Comparison of ENCODE assay signal across 29 cellular contexts in the genomic region with DNA sequence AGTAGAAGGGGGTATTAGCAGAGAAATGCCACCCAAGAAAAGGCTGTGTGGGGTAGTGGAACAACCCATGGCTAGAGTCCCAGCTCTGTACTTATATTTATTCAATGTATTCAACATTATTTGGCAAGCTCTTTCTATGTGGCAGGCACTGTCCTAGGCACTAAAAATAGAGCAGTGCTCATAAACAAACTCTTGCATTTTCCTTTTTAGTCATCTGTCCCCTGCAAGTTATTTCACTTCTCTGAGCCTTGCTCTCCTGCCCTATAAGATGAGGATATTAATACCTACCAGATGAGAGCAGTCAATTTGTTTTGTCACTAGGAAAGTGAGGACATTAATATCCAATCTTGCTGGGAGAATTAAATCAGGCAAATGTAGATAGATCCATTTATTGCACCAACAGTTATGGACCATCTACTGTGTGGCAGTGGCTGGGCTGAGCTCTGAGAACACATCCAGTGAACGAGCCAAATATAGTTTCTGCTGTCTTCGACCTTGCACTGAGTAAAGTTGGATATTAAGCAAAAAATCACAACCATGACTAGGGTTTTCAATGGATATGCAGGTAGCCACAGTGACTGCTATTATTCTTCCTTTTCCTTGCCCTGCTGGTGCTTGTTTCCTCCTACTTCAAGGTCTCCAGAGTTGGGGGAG.
"Had no signal": no experiment of that assay in that cellular context is flagged by ENCODE, and none has a peak within 500 bp of the region (broad histone marks: within the 10 kb centered on the region; RNA-seq: fewer than 3 reads in every experiment).

No MANE protein-coding gene starts in this region.

- H3K4me1 ChIP-seq: body of pancreas, foreskin keratinocyte, left lung had no signal

- H3K4me1 Mint-ChIP-seq: activated CD8-positive, alpha-beta memory T cell treated with anti-CD3 and anti-CD28 coated beads, Interleukin-2, amount 10 ng/mL, durations not matched to agents 7 days and 5 days; stimulated activated effector memory CD8-positive, alpha-beta T cell treated with anti-CD3 and anti-CD28 coated beads, Interleukin-12 subunit alpha, Interleukin-12 subunit beta, amount 100 ng/mL, for 72 hours had no signal

- H3K4me3 Mint-ChIP-seq: activated B cell treated with CpG ODN at 0.5 μM for 24 hours; activated CD8-positive, alpha-beta memory T cell treated with anti-CD3 and anti-CD28 coated beads, Interleukin-2, amount 10 ng/mL, durations not matched to agents 7 days and 5 days; activated CD8-positive, alpha-beta T cell treated with anti-CD3 and anti-CD28 coated beads, Interleukin-2, amount 10 ng/mL, durations not matched to agents 7 days and 5 days; nephron progenitor cell; stimulated activated effector memory CD8-positive, alpha-beta T cell treated with anti-CD3 and anti-CD28 coated beads, Interleukin-12 subunit alpha, Interleukin-12 subunit beta, amount 100 ng/mL, for 72 hours; stimulated activated naive CD8-positive, alpha-beta T cell treated with anti-CD3 and anti-CD28 coated beads, Interleukin-15, Interleukin-2, amounts not matched to agents 100 ng/mL and 50 ng/mL, for 24 hours had no signal

- H3K9me3 ChIP-seq: body of pancreas, esophagus muscularis mucosa, ovary, thoracic aorta, upper lobe of right lung had no signal

- H3K36me3 Mint-ChIP-seq: activated CD8-positive, alpha-beta memory T cell treated with anti-CD3 and anti-CD28 coated beads, Interleukin-2, amount 10 ng/mL, durations not matched to agents 7 days and 5 days; activated naive CD4-positive, alpha-beta T cell treated with anti-CD3 and anti-CD28 coated beads, Interleukin-2, amount 50 U/mL, for 72 hours; stimulated activated effector memory CD8-positive, alpha-beta T cell treated with anti-CD3 and anti-CD28 coated beads, Interleukin-12 subunit alpha, Interleukin-12 subunit beta, amount 100 ng/mL, for 72 hours had no signal

- H3K27ac ChIP-seq: body of pancreas, esophagus muscularis mucosa, foreskin keratinocyte, heart right ventricle, left lung, ovary, skin epidermis, thoracic aorta, upper lobe of right lung had no signal

- DNase-seq: activated B cell treated with CpG ODN at 0.5 μM for 24 hours; activated CD4-positive, alpha-beta T cell treated with anti-CD3 and anti-CD28 coated beads, Interleukin-2, amount 50 U/mL, for 1 hour; activated CD8-positive, alpha-beta memory T cell treated with anti-CD3 and anti-CD28 coated beads, Interleukin-2, amount 10 ng/mL, durations not matched to agents 7 days and 5 days; activated CD8-positive, alpha-beta T cell treated with anti-CD3 and anti-CD28 coated beads, Interleukin-2, amount 10 ng/mL, durations not matched to agents 7 days and 5 days; activated naive CD4-positive, alpha-beta T cell; activated T-cell treated with anti-CD3 and anti-CD28 coated beads, Interleukin-2, amount 50 U/mL, for 48 hours; anterior cingulate cortex; body of pancreas; dermis blood vessel endothelial cell; effector CD4-positive, alpha-beta T cell; foreskin keratinocyte; heart right ventricle; kidney glomerular epithelial cell; left lung; nephron progenitor cell; ovary; retina; stimulated activated CD4-positive, alpha-beta T cell treated with anti-CD3 and anti-CD28 coated beads, Interleukin-4, amount 100 ng/mL, for 24 hours; T-helper 2 cell; upper lobe of right lung had no signal

- H3K27ac Mint-ChIP-seq: activated B cell treated with CpG ODN at 0.5 μM for 24 hours; activated CD8-positive, alpha-beta memory T cell treated with anti-CD3 and anti-CD28 coated beads, Interleukin-2, amount 10 ng/mL, durations not matched to agents 7 days and 5 days; activated CD8-positive, alpha-beta T cell treated with anti-CD3 and anti-CD28 coated beads, Interleukin-2, amount 10 ng/mL, durations not matched to agents 7 days and 5 days; activated naive CD4-positive, alpha-beta T cell treated with anti-CD3 and anti-CD28 coated beads, Interleukin-2, amount 50 U/mL, for 72 hours; nephron progenitor cell; progenitor cell of endocrine pancreas; stimulated activated effector memory CD8-positive, alpha-beta T cell treated with anti-CD3 and anti-CD28 coated beads, Interleukin-12 subunit alpha, Interleukin-12 subunit beta, amount 100 ng/mL, for 72 hours; stimulated activated naive CD8-positive, alpha-beta T cell treated with anti-CD3 and anti-CD28 coated beads, Interleukin-15, Interleukin-2, amounts not matched to agents 100 ng/mL and 50 ng/mL, for 24 hours had no signal

- H3K4me3 ChIP-seq: body of pancreas, esophagus muscularis mucosa, heart right ventricle, left lung, lung, ovary, skin epidermis, thoracic aorta, upper lobe of right lung had no signal

- H3K27me3 ChIP-seq: body of pancreas, esophagus muscularis mucosa, foreskin keratinocyte, left lung, ovary, upper lobe of right lung had no signal

- ATAC-seq: activated CD8-positive, alpha-beta memory T cell treated with anti-CD3 and anti-CD28 coated beads, Interleukin-2, amount 10 ng/mL, durations not matched to agents 7 days and 5 days; activated CD8-positive, alpha-beta T cell treated with anti-CD3 and anti-CD28 coated beads, Interleukin-2, amount 10 ng/mL, durations not matched to agents 7 days and 5 days; activated naive CD4-positive, alpha-beta T cell treated with anti-CD3 and anti-CD28 coated beads, Interleukin-2, amount 50 U/mL, for 72 hours; body of pancreas; foreskin keratinocyte; heart right ventricle; left lung; sciatic nerve; stimulated activated effector memory CD8-positive, alpha-beta T cell treated with anti-CD3 and anti-CD28 coated beads, Interleukin-12 subunit alpha, Interleukin-12 subunit beta, amount 100 ng/mL, for 72 hours; upper lobe of right lung had no signal

- H3K27me3 Mint-ChIP-seq: activated B cell treated with CpG ODN at 0.5 μM for 24 hours; activated CD8-positive, alpha-beta memory T cell treated with anti-CD3 and anti-CD28 coated beads, Interleukin-2, amount 10 ng/mL, durations not matched to agents 7 days and 5 days; stimulated activated naive CD8-positive, alpha-beta T cell treated with anti-CD3 and anti-CD28 coated beads, Interleukin-15, Interleukin-2, amounts not matched to agents 100 ng/mL and 50 ng/mL, for 24 hours had no signal

- H3K36me3 ChIP-seq: esophagus muscularis mucosa, heart right ventricle, left lung, ovary, thoracic aorta, upper lobe of right lung had no signal
